Comparison of ENCODE assay signal across 8 cellular contexts in the genomic region with DNA sequence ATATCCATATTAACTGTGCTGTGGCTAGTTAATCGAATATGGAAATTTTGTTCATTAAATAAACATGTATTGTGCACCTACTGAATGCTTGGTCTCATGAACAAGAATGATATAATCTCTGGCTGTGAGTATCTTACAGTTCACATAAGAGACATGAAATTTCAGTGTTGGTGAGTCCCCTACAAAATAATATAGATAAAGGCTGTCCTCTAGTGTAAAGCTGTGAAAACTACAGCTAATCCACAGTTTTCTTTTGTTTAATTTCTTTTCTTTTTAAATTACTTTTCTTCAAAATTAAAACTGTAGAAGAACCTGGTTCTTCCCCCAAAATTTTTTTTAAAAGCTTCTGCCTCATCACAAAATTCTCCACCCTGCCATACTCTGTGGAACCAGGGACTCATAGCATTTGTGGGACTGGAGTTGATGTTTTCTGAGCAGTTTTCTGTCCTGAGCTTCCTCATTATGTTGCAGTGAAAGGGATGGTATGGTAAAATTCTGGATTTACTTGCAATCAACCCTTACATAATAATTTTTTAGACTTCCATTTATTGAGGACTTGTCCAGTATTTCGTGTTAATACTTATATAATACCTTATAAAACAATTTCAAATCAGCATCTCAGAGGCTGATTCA.
DNase-seq lines count a peak whose midpoint lies in the region; ATAC-seq and TF ChIP-seq lines count a peak whose summit lies in the region.

No MANE protein-coding gene starts in this region.

- H4K8ac ChIP-seq in IMR-90 (ENCODE audit: low read depth in 2 of 2, low read length in 2 of 2) = no peak overlapping the region

- no CpG with 5 or more reads among the region's 2 CpGs for WGBS in IMR-90 (ENCODE audit: extremely low coverage in 2 of 2, insufficient read length in 1 of 2), 2 experiments

- H2BK5ac ChIP-seq in IMR-90 (ENCODE audit: low read depth, low read length, poor library complexity, severe bottlenecking) = no peak overlapping the region

- CTCF ChIA-PET in IMR-90 (lab: Yijun Ruan, JAX) = interaction anchor here (0.7 to 1.7 kb wide), 9 partner anchors 12 to 271 kb away, joined by 3 to 6 read pairs (median 4); no protein-coding TSS in a partner anchor
- CTCF ChIA-PET in CD4-positive, alpha-beta memory T cell (lab: Charles Lee; ENCODE audit: partially characterized antibody) = interaction anchor here (0.8 to 1.6 kb wide), 4 partner anchors 179 to 836 kb away, joined by 3 to 6 read pairs (median 3); no protein-coding TSS in a partner anchor

- H3K4me3 Mint-ChIP-seq in CD4-positive, alpha-beta memory T cell = no peak overlapping the region

- no peak overlapping the region for H3K14ac ChIP-seq in IMR-90 (replicated peaks; ENCODE audit: low read depth, low read length)

- H3K4me2 ChIP-seq in IMR-90 (ENCODE audit: low read depth, low read length) = no peak overlapping the region

- BruUV-seq in IMR-90 (replicated peaks; lab: Mats Ljungman, UMichigan) = no TSS peak

- H3K9me3 ChIP-seq in IMR-90 (ENCODE audit: control insufficient read depth, insufficient read depth, low read length) = no peaks in the 10 kb centered on the region
- no peaks in the 10 kb centered on the region for H3K9me3 ChIP-seq in CD4-positive, alpha-beta memory T cell (ENCODE audit: control insufficient read depth in 1 of 2, low read length in 2 of 2)

- no peak overlapping the region for H4K5ac ChIP-seq in IMR-90 (ENCODE audit: low read depth, low read length)

- H3K23ac ChIP-seq in IMR-90 (ENCODE audit: low read depth, low read length) = no peak overlapping the region

- no peaks in the 10 kb centered on the region for H3K36me3 ChIP-seq in IMR-90 (ENCODE audit: control insufficient read depth, insufficient read depth, low read length)
- H3K36me3 ChIP-seq in CD4-positive, alpha-beta memory T cell (ENCODE audit: insufficient read depth, low read length) = no peaks in the 10 kb centered on the region

- H2BK20ac ChIP-seq in IMR-90 (ENCODE audit: low read depth, low read length) = no peak overlapping the region

- POLR2A ChIA-PET in IMR-90 (lab: Charles Lee; ENCODE audit: unreplicated experiment) = no interaction called here
- POLR2A ChIA-PET in CD4-positive, alpha-beta memory T cell (lab: Charles Lee; ENCODE audit: partially characterized antibody) = no interaction called here

- H3K36me3 Mint-ChIP-seq in CD4-positive, alpha-beta memory T cell = no peaks in the 10 kb centered on the region

- in situ Hi-C loops in IMR-90 (cut with MboI; ENCODE audit: low sequenced_read_pairs) = loop anchor here (10.0 to 25.0 kb wide), 2 partner anchors 155 to 833 kb away; no protein-coding TSS in a partner anchor

- H2AK5ac ChIP-seq in IMR-90 (ENCODE audit: low read depth, low read length) = no peak overlapping the region

- ATAC-seq in IMR-90 (ENCODE audit: low read depth) (peak; percentile 79), left colon (peak; percentile 55), GM21576 (IDR thresholded peaks at IDR 0.05; ENCODE audit: unreplicated experiment) (no peak), HG02759 (IDR thresholded peaks at IDR 0.05; ENCODE audit: unreplicated experiment) (no peak)

- H3K79me1 ChIP-seq in IMR-90 (ENCODE audit: low read depth in 1 of 2, low read length in 2 of 2) = no peaks in the 10 kb centered on the region

- intact Hi-C loops in IMR-90 (cut with micrococcal nuclease) = loop anchor here (1.0 to 10.0 kb wide), 4 partner anchors 146 to 835 kb away; no protein-coding TSS in a partner anchor
- intact Hi-C loops in left colon (cut with DNase I, micrococcal nuclease) = loop anchor here in 1 of 2 donors (5.0 kb wide), 1 partner anchor 148 kb away; no protein-coding TSS in a partner anchor
- intact Hi-C loops in CD4-positive, alpha-beta memory T cell (cut with micrococcal nuclease) = no loop called here

- TF ChIP-seq POLR2A in IMR-90 (IDR thresholded peaks at IDR 0.05; ENCODE audit: low read depth, low read length) = no peak

- TF ChIP-seq RAD21 in IMR-90 (IDR thresholded peaks at IDR 0.05; ENCODE audit: low read length) = peak; percentile 66

- H4K91ac ChIP-seq in IMR-90 (ENCODE audit: insufficient read depth, low read depth, low read length) = no peak overlapping the region

- peaks cover 0 to 3% (median 0%) of the 10 kb centered on the region in 8 donors for H3K9me3 Mint-ChIP-seq in CD4-positive, alpha-beta memory T cell

- peaks cover 2% of the 10 kb centered on the region; the same call in 1 of the 2 replicates for H3K4me1 ChIP-seq in IMR-90 (ENCODE audit: control insufficient read depth, insufficient read depth, low read length)
- no peaks in the 10 kb centered on the region for H3K4me1 ChIP-seq in CD4-positive, alpha-beta memory T cell (ENCODE audit: insufficient read depth, low read length)

- no peak overlapping the region for H2AFZ ChIP-seq in IMR-90 (replicated peaks; ENCODE audit: low read length, poor library complexity)

- peaks cover 4% of the 10 kb centered on the region; the same call in 1 of the 2 replicates for H3K27me3 ChIP-seq in IMR-90 (ENCODE audit: control insufficient read depth, insufficient read depth, low read length)
- no peaks in the 10 kb centered on the region for H3K27me3 ChIP-seq in CD4-positive, alpha-beta memory T cell (ENCODE audit: insufficient read depth, low read length)

- H3K4me1 Mint-ChIP-seq in CD4-positive, alpha-beta memory T cell = no peaks in the 10 kb centered on the region

- H3K27ac Mint-ChIP-seq in CD4-positive, alpha-beta memory T cell = no peak overlapping the region

- no peak overlapping the region for H2AK9ac ChIP-seq in IMR-90 (replicated peaks; ENCODE audit: low read depth, low read length, poor library complexity)

- no peak for DNase-seq in AG09309 (ENCODE audit: low read depth)
- DNase-seq in IMR-90 = peak; percentile 20
- DNase-seq in left colon = no peak
- DNase-seq in CD4-positive, alpha-beta memory T cell = no peak
- DNase-seq in DMS153 treated with DMSO at 0.1 percent for 48 hours (lab: John Stamatoyannopoulos, UW; ENCODE audit: unreplicated experiment) = no peak

- peaks cover 0 to under 1% of the 10 kb centered on the region in 2 donors for H3K27me3 Mint-ChIP-seq in CD4-positive, alpha-beta memory T cell

- no peak overlapping the region for H2BK15ac ChIP-seq in IMR-90 (ENCODE audit: low read depth, low read length)

- no peaks in the 10 kb centered on the region for H3K9me1 ChIP-seq in IMR-90 (ENCODE audit: insufficient read depth, low read length)

- no peaks in the 10 kb centered on the region for H4K20me1 ChIP-seq in IMR-90 (ENCODE audit: insufficient read depth, low read length)

- dilution Hi-C loops in IMR-90 (cut with HindIII; ENCODE audit: low sequenced_read_pairs, unreplicated experiment) = no loop called here

- H3K18ac ChIP-seq in IMR-90 (ENCODE audit: low read depth, low read length) = no peak overlapping the region

- no peak overlapping the region for H3K4ac ChIP-seq in IMR-90 (ENCODE audit: low read depth, low read length)

- H2BK120ac ChIP-seq in IMR-90 (ENCODE audit: low read depth, low read length) = no peak overlapping the region

- TF ChIP-seq CTCF in AG09309 (IDR thresholded peaks at IDR 0.05; ENCODE audit: control insufficient read depth, insufficient read depth, low read depth, low read length, missing control alignments) (peak; percentile 46), IMR-90 (conservative IDR thresholded peaks at IDR 0.05; ENCODE audit: low read depth, low read length) (peak; percentile 68), VCaP (conservative IDR thresholded peaks at IDR 0.05) (peak; percentile 94)

- H3K4me3 ChIP-seq in AG09309 (ENCODE audit: control insufficient read depth, low read depth, low read length) (no peak overlapping the region), IMR-90 (ENCODE audit: insufficient read depth, low read depth, low read length) (no peak overlapping the region)
- no peak overlapping the region for H3K4me3 ChIP-seq in CD4-positive, alpha-beta memory T cell (ENCODE audit: low read length in 2 of 2)

- H3K27ac ChIP-seq in IMR-90 (ENCODE audit: insufficient read depth, low read length) (no peak overlapping the region), VCaP (no peak overlapping the region)
- no peak overlapping the region for H3K27ac ChIP-seq in CD4-positive, alpha-beta memory T cell (ENCODE audit: low read depth, low read length)

- H3K9ac ChIP-seq in IMR-90 (ENCODE audit: low read depth, low read length) = no peak overlapping the region

- H3K56ac ChIP-seq in IMR-90 (ENCODE audit: extremely low read depth, insufficient read depth, low read length) = no peak overlapping the region

TF ChIP-seq in IMR-90, 13 proteins besides CTCF, POLR2A, EP300 and RAD21:
- no peak for TF ChIP-seq NFE2L2 (IDR thresholded peaks at IDR 0.05; ENCODE audit: low read depth, low read length)
- peak; percentile 70 for TF ChIP-seq SMC3 (IDR thresholded peaks at IDR 0.05; ENCODE audit: low read depth, low read length)
- no peak for TF ChIP-seq CEBPB (IDR thresholded peaks at IDR 0.05; ENCODE audit: low read depth, low read length)
- no peak for TF ChIP-seq MAZ (IDR thresholded peaks at IDR 0.05; ENCODE audit: borderline replicate concordance, low read depth, low read length)
- TF ChIP-seq, protein P1, sequence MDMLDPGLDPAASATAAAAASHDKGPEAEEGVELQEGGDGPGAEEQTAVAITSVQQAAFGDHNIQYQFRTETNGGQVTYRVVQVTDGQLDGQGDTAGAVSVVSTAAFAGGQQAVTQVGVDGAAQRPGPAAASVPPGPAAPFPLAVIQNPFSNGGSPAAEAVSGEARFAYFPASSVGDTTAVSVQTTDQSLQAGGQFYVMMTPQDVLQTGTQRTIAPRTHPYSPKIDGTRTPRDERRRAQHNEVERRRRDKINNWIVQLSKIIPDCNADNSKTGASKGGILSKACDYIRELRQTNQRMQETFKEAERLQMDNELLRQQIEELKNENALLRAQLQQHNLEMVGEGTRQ (IDR thresholded peaks at IDR 0.05; ENCODE audit: low read depth, low read length) = no peak
- TF ChIP-seq MXI1 (IDR thresholded peaks at IDR 0.05; ENCODE audit: borderline replicate concordance, low read depth, low read length) = no peak
- TF ChIP-seq RFX5 (IDR thresholded peaks at IDR 0.05; ENCODE audit: low read depth, low read length) = no peak

Comparison
In these comparisons a context has a peak if more than half of its experiments do, and no peak if none do; other contexts are left out.
1. ATAC-seq: peak in IMR-90 (single experiment) and left colon (single experiment); none in GM21576 (single experiment) and HG02759 (single experiment).
2. Peak in every context shown above with its lines, with median percentiles within 50 percentile points of each other: CTCF ChIP-seq.